Comparison of ENCODE assay signal across 17 cellular contexts in genomic region chr19:50891253-50891625, GRCh38. TPM values are rescaled to one million over a fixed set of nuclear protein-coding genes. Genes with fewer than 3 reads are reported as not detected.
DNase-seq lines count a peak whose midpoint lies in the region; ATAC-seq and TF ChIP-seq lines count a peak whose summit lies in the region.
"Had no signal": no experiment of that assay in that cellular context is flagged by ENCODE, and none has a peak within 500 bp of the region (broad histone marks: within the 10 kb centered on the region; RNA-seq: fewer than 3 reads in every experiment).

No MANE protein-coding gene starts in this region.

- no peak for TF ChIP-seq POLR2A in GM18505 (IDR thresholded peaks at IDR 0.05; ENCODE audit: borderline replicate concordance, extremely low read depth, insufficient read depth, insufficient read length)

- no peaks in the 10 kb centered on the region for H3K36me3 ChIP-seq in PC-3 (ENCODE audit: low read depth, low read length)

- H4K20me1 ChIP-seq in PC-3 (ENCODE audit: low read length) = no peaks in the 10 kb centered on the region

- POLR2A ChIA-PET in PC-3 (lab: Charles Lee; ENCODE audit: unreplicated experiment) = no interaction called here

- peaks cover 8% of the 10 kb centered on the region for H3F3A ChIP-seq in PC-3 (ENCODE audit: low read length, unreplicated experiment)

- H3K27ac Mint-ChIP-seq in naive B cell = peak overlapping the region in 4 of 6 donors; percentile 65 to 89 (median 78)
- H3K27ac Mint-ChIP-seq in activated T-cell treated with anti-CD3 and anti-CD28 coated beads, Interleukin-2, amount 50 U/mL, for 72 hours = no peak overlapping the region

- CTCF ChIA-PET in PC-3 (lab: Charles Lee) = no interaction called here

- 0 out of 2 replicates have a peak overlapping the region, but pooled peaks have one; percentile 36 for H3K4me2 ChIP-seq in PC-3 (ENCODE audit: low read length)

- H3K27me3 Mint-ChIP-seq in naive B cell = peaks cover 12 to 24% (median 18%) of the 10 kb centered on the region in 3 donors
- H3K27me3 Mint-ChIP-seq in activated T-cell treated with anti-CD3 and anti-CD28 coated beads, Interleukin-2, amount 50 U/mL, for 72 hours (ENCODE audit: low read depth) = peaks cover 51% of the 10 kb centered on the region
- H3K27me3 Mint-ChIP-seq: CD4-positive, CD25-positive, alpha-beta regulatory T cell had no signal

- no peak overlapping the region for H3K4me3 ChIP-seq in PC-3 (ENCODE audit: low read length)
- H3K4me3 ChIP-seq: A549, GM23248 had no signal

- H3K9me2 ChIP-seq in PC-3 (replicated peaks; ENCODE audit: low read length) = no peaks in the 10 kb centered on the region

- TF ChIP-seq CTCF in C4-2B (conservative IDR thresholded peaks at IDR 0.05) = no peak
- TF ChIP-seq CTCF in PC-3 (conservative IDR thresholded peaks at IDR 0.05; ENCODE audit: low read depth, low read length) = no peak

- no peak overlapping the region for H3K9ac ChIP-seq in PC-3 (ENCODE audit: low read length)
- H3K9ac ChIP-seq: GM23248 had no signal

- H3K4me1 ChIP-seq in PC-3 (ENCODE audit: insufficient read depth, low read length) = peaks cover 28% of the 10 kb centered on the region

- ATAC-seq in PC-3 (no peak), naive B cell (ENCODE audit: low read depth in 2 of 2) (no peak), GM18505 (IDR thresholded peaks at IDR 0.05; ENCODE audit: unreplicated experiment) (no peak)
- no peak for ATAC-seq in activated T-cell treated with anti-CD3 and anti-CD28 coated beads, Interleukin-2, amount 50 U/mL, for 72 hours (replicated peaks in 1 of 2)
- ATAC-seq: HCT116 had no signal

- H3K4me3 Mint-ChIP-seq in naive B cell = peak overlapping the region in 1 of 8 donors; percentile 23
- H3K4me3 Mint-ChIP-seq in activated T-cell treated with anti-CD3 and anti-CD28 coated beads, Interleukin-2, amount 50 U/mL, for 72 hours = no peak overlapping the region
- H3K4me3 Mint-ChIP-seq: CD4-positive, CD25-positive, alpha-beta regulatory T cell had no signal

- DNase-seq in PC-3 = no peak
- DNase-seq in naive B cell = no peak
- DNase-seq in NCI-H2196 treated with DMSO at 0.1 percent for 48 hours (lab: John Stamatoyannopoulos, UW; ENCODE audit: unreplicated experiment) = no peak
- no peak for DNase-seq in activated T-cell treated with anti-CD3 and anti-CD28 coated beads, Interleukin-2, amount 50 U/mL, for 72 hours
- no peak for DNase-seq in SHP77 (lab: John Stamatoyannopoulos, UW)
- DNase-seq: Calu3; CD4-positive, CD25-positive, alpha-beta regulatory T cell; DMS 273 treated with DMSO at 0.1 percent for 48 hours had no signal

- no peak overlapping the region for H2AFZ ChIP-seq in PC-3 (ENCODE audit: low read length)
- H2AFZ ChIP-seq: GM23248 had no signal

- peaks cover 0 to 12% (median 7%) of the 10 kb centered on the region in 7 donors for H3K9me3 Mint-ChIP-seq in naive B cell
- H3K9me3 Mint-ChIP-seq in activated T-cell treated with anti-CD3 and anti-CD28 coated beads, Interleukin-2, amount 50 U/mL, for 72 hours = peaks cover 0 to 4% of the 10 kb centered on the region in 2 donors

- intact Hi-C loops in PC-3 (cut with micrococcal nuclease) = no loop called here

- H3K36me3 Mint-ChIP-seq in naive B cell = peaks cover 0 to 12% of the 10 kb centered on the region in 2 donors
- peaks cover 0 to 5% of the 10 kb centered on the region in 2 donors for H3K36me3 Mint-ChIP-seq in activated T-cell treated with anti-CD3 and anti-CD28 coated beads, Interleukin-2, amount 50 U/mL, for 72 hours (ENCODE audit: insufficient read depth in 2 of 2)
- H3K36me3 Mint-ChIP-seq: CD4-positive, CD25-positive, alpha-beta regulatory T cell had no signal

- H3K4me1 Mint-ChIP-seq in naive B cell = peaks cover 3 to 50% (median 13%) of the 10 kb centered on the region in 3 donors
- H3K4me1 Mint-ChIP-seq in activated T-cell treated with anti-CD3 and anti-CD28 coated beads, Interleukin-2, amount 50 U/mL, for 72 hours (ENCODE audit: low read depth) = no peaks in the 10 kb centered on the region
- H3K4me1 Mint-ChIP-seq: CD4-positive, CD25-positive, alpha-beta regulatory T cell had no signal

- no TSS peak for BruUV-seq in PC-3 (replicated peaks; lab: Mats Ljungman, UMichigan)

- peak overlapping the region; percentile 100 for H3K27ac ChIP-seq in C4-2B
- no peak overlapping the region for H3K27ac ChIP-seq in PC-3 (ENCODE audit: low read length)
- H3K27ac ChIP-seq: GM23248, HL-60 had no signal

- peaks cover 9% of the 10 kb centered on the region; the same call in 1 of the 2 replicates for H3K27me3 ChIP-seq in PC-3 (ENCODE audit: low read length)

- H3K79me2 ChIP-seq in PC-3 (ENCODE audit: low read length) = no peaks in the 10 kb centered on the region

- H3K9me3 ChIP-seq in PC-3 (ENCODE audit: low read length) = no peaks in the 10 kb centered on the region

RNA-seq across cellular contexts. Expression of gene KLK2, which starts 18.0 kb away (rescaled TPM):
- total RNA-seq in PC-3 (2014; rRNA removed) = not detected in 2 replicates
- under 1 TPM in 2 of 6 donors, not detected in 4; 0.36 to 0.47 TPM for polyA plus RNA-seq in naive B cell (ENCODE audit: low read depth in 6 of 6)
- total RNA-seq in activated T-cell treated with anti-CD3 and anti-CD28 coated beads, Interleukin-2, amount 50 U/mL, for 72 hours = under 1 TPM in 1 of 2 donors, not detected in 1; 0.63 TPM
- total RNA-seq: Calu3; CD4-positive, CD25-positive, alpha-beta regulatory T cell; GM23248 had no signal
- polyA plus RNA-seq: AG04450; BJ; CD4-positive, CD25-positive, alpha-beta regulatory T cell; GM23248 had no signal

RNA-seq across cellular contexts. Expression of gene KLK4, which starts 20.0 kb away (rescaled TPM):
- total RNA-seq in PC-3 (2014; rRNA removed) = not detected in 2 replicates
- under 1 TPM in 1 of 6 donors, not detected in 5; 0.56 TPM for polyA plus RNA-seq in naive B cell (ENCODE audit: low read depth in 6 of 6)
- total RNA-seq in activated T-cell treated with anti-CD3 and anti-CD28 coated beads, Interleukin-2, amount 50 U/mL, for 72 hours = not detected
- total RNA-seq: Calu3; CD4-positive, CD25-positive, alpha-beta regulatory T cell; Daoy; GM23248 had no signal
- polyA plus RNA-seq: A549; AG04450; BJ; CD4-positive, CD25-positive, alpha-beta regulatory T cell; GM23248 had no signal

RNA-seq across cellular contexts. Expression of gene KLK3, which starts 36.5 kb away (rescaled TPM):
- not detected in 2 replicates for total RNA-seq in PC-3 (2014; rRNA removed)
- not detected for polyA plus RNA-seq in naive B cell (ENCODE audit: low read depth in 6 of 6)
- total RNA-seq in activated T-cell treated with anti-CD3 and anti-CD28 coated beads, Interleukin-2, amount 50 U/mL, for 72 hours = not detected
- total RNA-seq: Calu3; CD4-positive, CD25-positive, alpha-beta regulatory T cell; Daoy; GM23248 had no signal
- polyA plus RNA-seq: A549; AG04450; BJ; CD4-positive, CD25-positive, alpha-beta regulatory T cell; GM23248 had no signal

RNA-seq across cellular contexts. Expression of gene KLK15, which starts 57.9 kb away (rescaled TPM):
- 1.3 TPM in 1 of 2 replicates, not detected in the other for total RNA-seq in PC-3 (2014; rRNA removed)
- polyA plus RNA-seq in naive B cell (ENCODE audit: low read depth in 6 of 6) = not detected
- not detected for total RNA-seq in activated T-cell treated with anti-CD3 and anti-CD28 coated beads, Interleukin-2, amount 50 U/mL, for 72 hours
- total RNA-seq: Calu3; CD4-positive, CD25-positive, alpha-beta regulatory T cell; Daoy; GM23248 had no signal
- polyA plus RNA-seq: A549; AG04450; BJ; CD4-positive, CD25-positive, alpha-beta regulatory T cell; GM23248 had no signal
